Comparison of ENCODE assay signal across 17 cellular contexts in the genomic region with DNA sequence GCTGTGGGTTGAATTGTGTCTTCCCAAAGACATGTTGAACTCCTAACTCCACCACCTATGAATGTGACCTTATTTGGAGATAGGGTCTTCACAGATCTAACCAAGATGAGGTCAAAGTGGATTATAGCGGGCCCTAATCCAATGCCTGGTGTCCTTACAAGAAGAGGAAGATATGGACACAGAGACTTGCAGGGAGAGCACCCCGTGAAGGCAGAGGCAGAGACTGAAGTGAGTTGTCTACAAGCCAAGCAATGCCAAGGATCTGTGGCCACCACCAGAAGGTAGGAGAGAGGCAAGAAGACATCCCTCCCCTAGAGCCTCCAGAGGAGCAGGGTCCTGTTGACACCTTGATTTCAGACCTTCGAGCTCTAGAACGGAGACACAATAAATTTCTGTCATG.
A peak's percentile ranks its signal among the peaks of the same experiment; 100 is the strongest.
DNase-seq lines count a peak whose midpoint lies in the region; ATAC-seq and TF ChIP-seq lines count a peak whose summit lies in the region.
"Had no signal": no experiment of that assay in that cellular context is flagged by ENCODE, and none has a peak within 500 bp of the region (broad histone marks: within the 10 kb centered on the region; RNA-seq: fewer than 3 reads in every experiment).

No MANE protein-coding gene starts in this region.

- H3K4me2 ChIP-seq in IMR-90 (ENCODE audit: low read depth, low read length): no peak overlapping the region

- dilution Hi-C loops in IMR-90 (cut with HindIII; ENCODE audit: low sequenced_read_pairs, unreplicated experiment): no loop called here

- ATAC-seq in IMR-90 (ENCODE audit: low read depth) (no peak), mucosa of descending colon (peak; percentile 23)
- ATAC-seq: CD8-positive, alpha-beta T cell; HCT116 had no signal

- no peak overlapping the region for H2AK5ac ChIP-seq in IMR-90 (ENCODE audit: low read depth, low read length)

- DNase-seq in IMR-90 (no peak), esophagus muscularis mucosa (ENCODE audit: extremely low spot score) (peak; percentile 72), mucosa of descending colon (no peak), HEK293T (ENCODE audit: extremely low spot score) (no peak), esophagus squamous epithelium (lab: John Stamatoyannopoulos, UW) (no peak), NCI-H128 (lab: John Stamatoyannopoulos, UW; ENCODE audit: unreplicated experiment) (no peak)
- DNase-seq: CD4-positive, CD25-positive, alpha-beta regulatory T cell; CD8-positive, alpha-beta T cell; DMS153; DND-41; GM23248; H9; HFFc6 had no signal

- H3K23ac ChIP-seq in IMR-90 (ENCODE audit: low read depth, low read length): no peak overlapping the region

- H3K79me1 ChIP-seq in IMR-90 (ENCODE audit: low read depth in 1 of 2, low read length in 2 of 2): no peaks in the 10 kb centered on the region

- peak overlapping the region; percentile 13; the same call in 1 of the 2 replicates for H3K18ac ChIP-seq in IMR-90 (ENCODE audit: low read depth, low read length)

- no peak overlapping the region for H2AFZ ChIP-seq in IMR-90 (replicated peaks; ENCODE audit: low read length, poor library complexity)
- H2AFZ ChIP-seq: GM23248 had no signal

- no peak overlapping the region; the same call in 1 of the 2 replicates for H2BK120ac ChIP-seq in IMR-90 (ENCODE audit: low read depth, low read length)

- H2BK15ac ChIP-seq in IMR-90 (ENCODE audit: low read depth, low read length): 0 out of 3 replicates have a peak overlapping the region, but pooled peaks have one; percentile 36

- BruUV-seq in IMR-90 (replicated peaks; lab: Mats Ljungman, UMichigan): no TSS peak

- no peaks in the 10 kb centered on the region for H3K36me3 ChIP-seq in IMR-90 (ENCODE audit: control insufficient read depth, insufficient read depth, low read length)
- H3K36me3 ChIP-seq in esophagus muscularis mucosa: no peaks in the 10 kb centered on the region
- H3K36me3 ChIP-seq in mucosa of descending colon (ENCODE audit: low read depth): no peaks in the 10 kb centered on the region
- H3K36me3 ChIP-seq in esophagus squamous epithelium: no peaks in the 10 kb centered on the region
- H3K36me3 ChIP-seq: BLaER1 had no signal

- no peaks in the 10 kb centered on the region for H4K20me1 ChIP-seq in IMR-90 (ENCODE audit: insufficient read depth, low read length)
- H4K20me1 ChIP-seq: BLaER1 had no signal

- no peak for TF ChIP-seq POLR2A in IMR-90 (IDR thresholded peaks at IDR 0.05; ENCODE audit: low read depth, low read length)
- no peak for TF ChIP-seq POLR2A in esophagus muscularis mucosa (IDR thresholded peaks at IDR 0.05; ENCODE audit: low read depth)
- no peak for TF ChIP-seq POLR2A in esophagus squamous epithelium (IDR thresholded peaks at IDR 0.05)

- no peak overlapping the region for H3K27ac ChIP-seq in IMR-90 (ENCODE audit: insufficient read depth, low read length)
- H3K27ac ChIP-seq in esophagus muscularis mucosa (replicated peaks in 1 of 4): no peak overlapping the region
- H3K27ac ChIP-seq in esophagus squamous epithelium: no peak overlapping the region
- H3K27ac ChIP-seq: 22Rv1, BLaER1, C4-2B, GM23248 had no signal

- H4K91ac ChIP-seq in IMR-90 (ENCODE audit: insufficient read depth, low read depth, low read length): no peak overlapping the region; the same call in 1 of the 2 replicates

- no peak overlapping the region; the same call in 1 of the 2 replicates for H2BK20ac ChIP-seq in IMR-90 (ENCODE audit: low read depth, low read length)

- H3K56ac ChIP-seq in IMR-90 (ENCODE audit: extremely low read depth, insufficient read depth, low read length): no peak overlapping the region

- no peak overlapping the region for H3K14ac ChIP-seq in IMR-90 (replicated peaks; ENCODE audit: low read depth, low read length)

- peaks cover 2% of the 10 kb centered on the region; the same call in 1 of the 2 replicates for H3K27me3 ChIP-seq in IMR-90 (ENCODE audit: control insufficient read depth, insufficient read depth, low read length)
- H3K27me3 ChIP-seq in esophagus muscularis mucosa: no peaks in the 10 kb centered on the region
- H3K27me3 ChIP-seq in esophagus squamous epithelium: peaks cover 0 to 5% (median 0%) of the 10 kb centered on the region in 4 donors
- H3K27me3 ChIP-seq: BLaER1 had no signal

- H2AK9ac ChIP-seq in IMR-90 (replicated peaks; ENCODE audit: low read depth, low read length, poor library complexity): no peak overlapping the region

- no peak overlapping the region for H2BK5ac ChIP-seq in IMR-90 (ENCODE audit: low read depth, low read length, poor library complexity, severe bottlenecking)

- H3K9me3 ChIP-seq in IMR-90 (ENCODE audit: control insufficient read depth, insufficient read depth, low read length) (no peaks in the 10 kb centered on the region), esophagus muscularis mucosa (no peaks in the 10 kb centered on the region), mucosa of descending colon (no peaks in the 10 kb centered on the region), esophagus squamous epithelium (no peaks in the 10 kb centered on the region)
- H3K9me3 ChIP-seq: BLaER1 had no signal

- CTCF ChIA-PET in IMR-90 (lab: Yijun Ruan, JAX): no interaction called here
- CTCF ChIA-PET in HEK293T (lab: Yijun Ruan, JAX): no interaction called here

- H3K4me3 ChIP-seq in IMR-90 (ENCODE audit: insufficient read depth, low read depth, low read length): no peak overlapping the region
- no peak overlapping the region for H3K4me3 ChIP-seq in esophagus muscularis mucosa
- no peak overlapping the region for H3K4me3 ChIP-seq in mucosa of descending colon
- no peak overlapping the region for H3K4me3 ChIP-seq in esophagus squamous epithelium
- H3K4me3 ChIP-seq: BLaER1, GM23248 had no signal

- no peak overlapping the region for H3K4ac ChIP-seq in IMR-90 (ENCODE audit: low read depth, low read length)

- TF ChIP-seq CTCF in IMR-90 (conservative IDR thresholded peaks at IDR 0.05; ENCODE audit: low read depth, low read length) (no peak), esophagus muscularis mucosa (IDR thresholded peaks at IDR 0.05) (no peak), mucosa of descending colon (IDR thresholded peaks at IDR 0.05) (no peak), esophagus squamous epithelium (IDR thresholded peaks at IDR 0.05) (no peak)

- POLR2A ChIA-PET in IMR-90 (lab: Charles Lee; ENCODE audit: unreplicated experiment) (no interaction called here), HEK293T (lab: Yijun Ruan, JAX) (no interaction called here)

- no peak for TF ChIP-seq EP300 in esophagus muscularis mucosa (IDR thresholded peaks at IDR 0.05)

- H3K9ac ChIP-seq in IMR-90 (ENCODE audit: low read depth, low read length): no peak overlapping the region
- H3K9ac ChIP-seq: BLaER1, GM23248 had no signal

- intact Hi-C loops in IMR-90 (cut with micrococcal nuclease) (loop anchor here (10.0 kb wide), 1 partner anchor 233 kb away; no protein-coding TSS in a partner anchor), esophagus muscularis mucosa (cut with DNase I) (no loop called here), mucosa of descending colon (cut with DNase I, micrococcal nuclease) (no loop called here), esophagus squamous epithelium (cut with DNase I) (no loop called here)

- no peaks in the 10 kb centered on the region; the same call in 1 of the 2 replicates for H3K9me1 ChIP-seq in IMR-90 (ENCODE audit: insufficient read depth, low read length)

- in situ Hi-C loops in IMR-90 (cut with MboI; ENCODE audit: low sequenced_read_pairs): no loop called here

- peaks cover 10% of the 10 kb centered on the region for H3K4me1 ChIP-seq in IMR-90 (ENCODE audit: control insufficient read depth, insufficient read depth, low read length)
- peaks cover 2 to 5% (median 4%) of the 10 kb centered on the region in 4 donors for H3K4me1 ChIP-seq in esophagus muscularis mucosa
- H3K4me1 ChIP-seq in mucosa of descending colon (ENCODE audit: low read depth): peaks cover 3% of the 10 kb centered on the region
- H3K4me1 ChIP-seq in esophagus squamous epithelium: peaks cover 0 to 1% (median 0%) of the 10 kb centered on the region in 3 donors

- H4K8ac ChIP-seq in IMR-90 (ENCODE audit: low read depth in 2 of 2, low read length in 2 of 2): no peak overlapping the region

- no peak overlapping the region for H4K5ac ChIP-seq in IMR-90 (ENCODE audit: low read depth, low read length)

- WGBS in IMR-90 (ENCODE audit: extremely low coverage in 2 of 2, insufficient read length in 1 of 2), 2 experiments: 83% methylated on average over 1 of the region's 4 CpGs; no CpG with 5 or more reads in 1 of the 2 experiments
- 89% methylated on average over 4 of the region's 4 CpGs for WGBS in esophagus muscularis mucosa
- 81 to 88% methylated on average over 3 to 4 of the region's 4 CpGs for WGBS in esophagus squamous epithelium, 2 donors

- no peak for TF ChIP-seq RAD21 in IMR-90 (IDR thresholded peaks at IDR 0.05; ENCODE audit: low read length)

TF ChIP-seq in IMR-90, 13 proteins besides CTCF, POLR2A, EP300 and RAD21 (continues in another document):
- TF ChIP-seq NFE2L2 (IDR thresholded peaks at IDR 0.05; ENCODE audit: low read depth, low read length) (no peak), RCOR1 (IDR thresholded peaks at IDR 0.05; ENCODE audit: insufficient replicate concordance, low read length) (no peak), CEBPB (IDR thresholded peaks at IDR 0.05; ENCODE audit: low read depth, low read length) (no peak), CHD1 (IDR thresholded peaks at IDR 0.05; ENCODE audit: low read depth, low read length) (no peak), MXI1 (IDR thresholded peaks at IDR 0.05; ENCODE audit: borderline replicate concordance, low read depth, low read length) (no peak), MAFK (IDR thresholded peaks at IDR 0.05; ENCODE audit: low read depth, low read length) (no peak)

TF ChIP-seq in HEK293T, 16 proteins besides CTCF, POLR2A, EP300 and RAD21:
- TF ChIP-seq ARNT (IDR thresholded peaks at IDR 0.05): no peak
- TF ChIP-seq TARDBP (IDR thresholded peaks at IDR 0.05): no peak
- no peak for TF ChIP-seq SP1 (IDR thresholded peaks at IDR 0.05)
- TF ChIP-seq, protein P1, sequence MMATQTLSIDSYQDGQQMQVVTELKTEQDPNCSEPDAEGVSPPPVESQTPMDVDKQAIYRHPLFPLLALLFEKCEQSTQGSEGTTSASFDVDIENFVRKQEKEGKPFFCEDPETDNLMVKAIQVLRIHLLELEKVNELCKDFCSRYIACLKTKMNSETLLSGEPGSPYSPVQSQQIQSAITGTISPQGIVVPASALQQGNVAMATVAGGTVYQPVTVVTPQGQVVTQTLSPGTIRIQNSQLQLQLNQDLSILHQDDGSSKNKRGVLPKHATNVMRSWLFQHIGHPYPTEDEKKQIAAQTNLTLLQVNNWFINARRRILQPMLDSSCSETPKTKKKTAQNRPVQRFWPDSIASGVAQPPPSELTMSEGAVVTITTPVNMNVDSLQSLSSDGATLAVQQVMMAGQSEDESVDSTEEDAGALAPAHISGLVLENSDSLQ (IDR thresholded peaks at IDR 0.05): no peak
- no peak for TF ChIP-seq FOXM1 (IDR thresholded peaks at IDR 0.05; ENCODE audit: borderline replicate concordance)
- no peak for TF ChIP-seq FOXA1 (IDR thresholded peaks at IDR 0.05)
- TF ChIP-seq LEF1 (IDR thresholded peaks at IDR 0.05; ENCODE audit: borderline replicate concordance): no peak
- TF ChIP-seq HDGF (IDR thresholded peaks at IDR 0.05; ENCODE audit: borderline replicate concordance): no peak
- TF ChIP-seq ELF4 (IDR thresholded peaks at IDR 0.05): no peak
- TF ChIP-seq ZNF384 (IDR thresholded peaks at IDR 0.05): no peak
- no peak for TF ChIP-seq NFRKB (IDR thresholded peaks at IDR 0.05)
